27 cellular contexts compared by ENCODE assay signal in genomic region chr1:222459652-222460051, GRCh38.
"Had no signal": no experiment of that assay in that cellular context is flagged by ENCODE, and none has a peak within 500 bp of the region (broad histone marks: within the 10 kb centered on the region; RNA-seq: fewer than 3 reads in every experiment).

No MANE protein-coding gene starts in this region.

- H3K27me3 ChIP-seq: neutrophil, pancreas, right lobe of liver, sigmoid colon, suprapubic skin, testis, tibial artery, transverse colon, upper lobe of right lung, uterus had no signal

- H3K36me3 ChIP-seq: neutrophil, pancreas, prostate gland, right lobe of liver, sigmoid colon, suprapubic skin, tibial artery, transverse colon, upper lobe of right lung, uterus had no signal

- DNase-seq: naive B cell; naive thymus-derived CD8-positive, alpha-beta T cell; nephron progenitor cell; nucleus accumbens; pancreas; right cardiac atrium; right lobe of liver; sigmoid colon; stimulated activated CD4-positive, alpha-beta T cell treated with anti-CD3 and anti-CD28 coated beads, Interleukin-1b, Interleukin-23, amount 100 ng/mL, for 48 hours; stimulated activated CD4-positive, alpha-beta T cell treated with anti-CD3 and anti-CD28 coated beads, Interleukin-4, amount 100 ng/mL, for 1 hour; stimulated activated CD4-positive, alpha-beta T cell treated with anti-CD3 and anti-CD28 coated beads, Interleukin-4, amount 100 ng/mL, for 4 hours; stimulated activated CD8-positive, alpha-beta memory T cell treated with anti-CD3 and anti-CD28 coated beads, Interleukin-4, amount 100 ng/mL, for 48 hours; stimulated activated naive CD4-positive, alpha-beta T cell; stimulated activated naive CD8-positive, alpha-beta T cell treated with anti-CD3 and anti-CD28 coated beads, Interleukin-15, amount 100 ng/mL, for 72 hours; stimulated activated naive CD8-positive, alpha-beta T cell treated with anti-CD3 and anti-CD28 coated beads, Interleukin-15, Interleukin-2, amounts not matched to agents 100 U/mL and 50 U/mL, for 24 hours; substantia nigra; testis; tibial artery; transverse colon; upper lobe of right lung; uterus had no signal

- ATAC-seq: naive thymus-derived CD8-positive, alpha-beta T cell; natural killer cell treated with Interleukin-12 subunit alpha and Interleukin-12 subunit beta and Interleukin-15 and Interleukin-18, amount 100 ng/mL, for 72 hours; pancreas; right cardiac atrium; right lobe of liver; stimulated activated memory B cell treated with anti-CD40 and anti-IgM and Interleukin-4, amounts not matched to agents 10 μg/mL and 1 μg/mL and 100 μg/mL, for 72 hours; stimulated activated naive CD8-positive, alpha-beta T cell treated with anti-CD3 and anti-CD28 coated beads, Interleukin-15, amount 100 ng/mL, for 72 hours; stimulated activated naive CD8-positive, alpha-beta T cell treated with anti-CD3 and anti-CD28 coated beads, Interleukin-15, Interleukin-2, amounts not matched to agents 100 U/mL and 50 U/mL, for 24 hours; upper lobe of right lung had no signal

- H3K4me1 ChIP-seq: prostate gland, uterus had no signal

- H3K27ac ChIP-seq: neutrophil, pancreas, prostate gland, right lobe of liver, sigmoid colon, skin epidermis, suprapubic skin, testis, tibial artery, transverse colon, upper lobe of right lung, uterus had no signal

- H3K9me3 ChIP-seq: neutrophil, pancreas, prostate gland, right lobe of liver, testis, uterus had no signal

- H3K4me3 ChIP-seq: pancreas, prostate gland, right lobe of liver, sigmoid colon, skin epidermis, suprapubic skin, testis, tibial artery, transverse colon, upper lobe of right lung, uterus had no signal

- FAIRE-seq: pancreas had no signal
